8 cellular contexts compared by ENCODE assay signal in the genomic region with DNA sequence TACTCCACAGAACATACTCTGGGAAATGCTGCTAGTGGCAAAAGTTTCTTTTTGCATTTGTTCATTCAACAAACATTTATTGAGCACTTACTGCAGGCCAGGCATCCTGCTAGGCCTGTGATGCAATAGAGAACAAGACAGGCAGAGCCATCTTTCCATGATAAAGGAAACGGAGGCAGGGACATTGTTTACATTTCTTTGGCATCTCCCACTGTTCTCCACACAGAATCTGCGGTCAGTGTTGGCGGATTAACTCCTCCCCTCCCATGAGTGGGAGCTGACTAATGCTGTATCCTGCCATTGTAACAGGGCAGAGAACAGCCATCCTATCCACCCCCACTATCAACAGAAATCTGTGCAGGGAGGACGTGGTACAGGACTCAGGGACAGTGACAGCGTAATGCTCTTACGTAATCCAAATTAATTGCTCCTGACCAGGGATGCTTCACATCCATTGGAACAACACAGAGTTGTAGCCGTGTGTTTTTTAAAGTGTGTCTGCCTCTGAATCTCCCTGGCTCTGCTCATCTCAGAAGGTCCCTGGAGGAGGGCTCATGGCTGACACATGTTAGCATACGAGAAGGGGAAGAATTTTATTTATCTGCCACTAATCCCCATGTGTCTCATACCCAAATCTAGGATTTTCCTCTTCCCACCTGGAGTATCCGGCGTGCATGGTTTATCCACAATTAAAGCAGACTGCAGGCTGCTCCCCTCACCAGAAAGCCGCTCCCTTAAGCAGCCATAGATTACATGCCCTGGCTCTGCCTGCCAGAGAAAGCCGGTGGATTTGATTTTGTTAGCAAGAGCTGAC. TPM values are rescaled to one million over a fixed set of nuclear protein-coding genes. Genes with fewer than 3 reads are reported as not detected.
DNase-seq lines count a peak whose midpoint lies in the region; ATAC-seq and TF ChIP-seq lines count a peak whose summit lies in the region.

No MANE protein-coding gene starts in this region.

- no peaks in the 10 kb centered on the region for H3K36me3 ChIP-seq in mucosa of descending colon (ENCODE audit: low read depth)

- in situ Hi-C loops in Caki2 (cut with HindIII; ENCODE audit: low pct_unique_long_range_greater_than_20kb, low sequenced_read_pairs), result no loop called here

- no peak overlapping the region for H3K4me3 Mint-ChIP-seq in CD4-positive, alpha-beta T cell

- no peak for TF ChIP-seq CTCF in mucosa of descending colon (IDR thresholded peaks at IDR 0.05)
- no peak for TF ChIP-seq CTCF in CD4-positive, alpha-beta T cell (IDR thresholded peaks at IDR 0.05)

- DNase-seq in Caki2 (ENCODE audit: low read depth), result peak; percentile 88
- DNase-seq in NCI-H2107 (lab: John Stamatoyannopoulos, UW), result peak; percentile 22
- peak; percentile 81 for DNase-seq in dedifferentiated amniotic fluid mesenchymal stem cell (ENCODE audit: extremely low spot score)
- no peak for DNase-seq in mucosa of descending colon
- DNase-seq in cerebellar nuclear complex (lab: John Stamatoyannopoulos, UW), result no peak
- no peak for DNase-seq in CD4-positive, alpha-beta T cell

- intact Hi-C loops in mucosa of descending colon (cut with DNase I, micrococcal nuclease), result no loop called here
- intact Hi-C loops in CD4-positive, alpha-beta T cell (cut with DNase I, micrococcal nuclease), result no loop called here

- no peaks in the 10 kb centered on the region for H3K4me1 Mint-ChIP-seq in CD4-positive, alpha-beta T cell (ENCODE audit: low read depth)

- H3K9me3 ChIP-seq in mucosa of descending colon, result no peaks in the 10 kb centered on the region
- no peaks in the 10 kb centered on the region for H3K9me3 ChIP-seq in CD4-positive, alpha-beta T cell (ENCODE audit: control insufficient read depth, low read length)

- no peaks in the 10 kb centered on the region for H3K27me3 ChIP-seq in CD4-positive, alpha-beta T cell (ENCODE audit: control insufficient read depth, insufficient read depth, low read length)

- H3K4me1 ChIP-seq in mucosa of descending colon (ENCODE audit: low read depth), result no peaks in the 10 kb centered on the region

- no peak overlapping the region for H3K27ac ChIP-seq in CD4-positive, alpha-beta T cell (ENCODE audit: low read depth, low read length)

- POLR2A ChIA-PET in CD4-positive, alpha-beta T cell (lab: Charles Lee), result no interaction called here

- no peaks in the 10 kb centered on the region for H3K27me3 Mint-ChIP-seq in CD4-positive, alpha-beta T cell

- ATAC-seq in mucosa of descending colon (peak; percentile 11), GM19455 (IDR thresholded peaks at IDR 0.05; ENCODE audit: unreplicated experiment) (no peak), GM18861 (IDR thresholded peaks at IDR 0.05; ENCODE audit: unreplicated experiment) (no peak)
- ATAC-seq in CD4-positive, alpha-beta T cell (ENCODE audit: poor library complexity), result no peak

- H3K36me3 Mint-ChIP-seq in CD4-positive, alpha-beta T cell (ENCODE audit: low read depth), result no peaks in the 10 kb centered on the region

- no peaks in the 10 kb centered on the region for H3K9me3 Mint-ChIP-seq in CD4-positive, alpha-beta T cell

- H3K27ac Mint-ChIP-seq in CD4-positive, alpha-beta T cell, result no peak overlapping the region

- H3K4me3 ChIP-seq in mucosa of descending colon, result no peak overlapping the region

- CTCF ChIA-PET in CD4-positive, alpha-beta T cell (lab: Charles Lee), result no interaction called here

RNA-seq across cellular contexts. Expression of gene STEAP3, which starts 32.3 kb away (rescaled TPM):
- 1.4 and 3.4 TPM in 2 replicates for total RNA-seq in Caki2 (2014; rRNA removed; shearing (Covaris generic); ENCODE audit: low replicate concordance)
- 10 to 100 TPM; 13.9 to 28.9 (median 15.3) TPM for total RNA-seq in mucosa of descending colon
- total RNA-seq in CD4-positive, alpha-beta T cell, result not detected

Comparison
In these comparisons a context has a peak if more than half of its experiments do, and no peak if none do; other contexts are left out.
1. DNase-seq: peak in Caki2 (single experiment), NCI-H2107 (single experiment) and dedifferentiated amniotic fluid mesenchymal stem cell (single experiment); none in mucosa of descending colon (0 of 3), cerebellar nuclear complex (0 of 2) and CD4-positive, alpha-beta T cell (0 of 10).